In genomic region chr20:43542674-43543073, GRCh38 we compare ENCODE assay signal across 10 cellular contexts. TPM values are rescaled to one million over a fixed set of nuclear protein-coding genes. Genes with fewer than 3 reads are reported as not detected.
"Had no signal": no experiment of that assay in that cellular context is flagged by ENCODE, and none has a peak within 500 bp of the region (broad histone marks: within the 10 kb centered on the region; RNA-seq: fewer than 3 reads in every experiment).

No MANE protein-coding gene starts in this region.

- H3K27me3 Mint-ChIP-seq: IgD-negative memory B cell had no signal

- H3K27ac ChIP-seq: HL-60 had no signal

- H3K4me2 ChIP-seq: GM23338 had no signal

- H3K4me3 ChIP-seq: GM23338 had no signal

- H3K4me3 Mint-ChIP-seq: GM23338, H9, HFFc6, IgD-negative memory B cell had no signal

- DNase-seq: H9, HCEC 1CT, HFFc6, KG1 had no signal

- H2AFZ ChIP-seq: GM23338 had no signal

- H3K27ac Mint-ChIP-seq: GM23338, H9, HFFc6 had no signal

- ATAC-seq: GM23338 had no signal

- FAIRE-seq: H1, H54 had no signal

- H3K4me1 Mint-ChIP-seq: GM23338, H9, IgD-negative memory B cell had no signal

RNA-seq across cellular contexts. Expression of gene SGK2, which starts 16.2 kb away (rescaled TPM):
- total RNA-seq: H1, H9, HT1080 had no signal
- polyA plus RNA-seq: GM23338, IgD-negative memory B cell had no signal

RNA-seq across cellular contexts. Expression of gene L3MBTL1, which starts 35.2 kb away (rescaled TPM):
- total RNA-seq: HT1080 had no signal
